Comparison of ENCODE assay signal across 1 cellular context in the genomic region with DNA sequence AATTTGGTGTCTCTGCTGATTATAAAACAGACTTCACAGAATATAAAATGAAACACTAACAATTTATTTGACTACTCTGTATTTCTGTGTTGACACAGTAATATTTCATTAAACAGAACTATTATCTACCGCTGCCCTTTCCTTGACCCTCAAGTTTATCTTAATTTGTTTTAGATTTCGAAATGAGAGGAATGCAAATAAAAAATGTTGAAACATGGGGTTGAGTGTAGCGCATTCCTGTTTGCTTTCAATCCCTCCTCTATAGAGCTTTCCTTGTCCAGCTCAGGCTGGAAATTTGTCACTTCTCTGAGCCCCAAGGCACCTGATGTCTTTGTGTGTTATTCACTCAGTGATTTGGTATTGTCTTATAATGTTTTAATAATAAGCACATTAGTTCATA.
TF ChIP-seq lines count a peak whose summit lies in the region.

No MANE protein-coding gene starts in this region.

TF ChIP-seq in HepG2, 621 proteins besides CTCF, POLR2A, EP300 and RAD21 (continued from another document and continues in another):
- TF ChIP-seq, protein P1, sequence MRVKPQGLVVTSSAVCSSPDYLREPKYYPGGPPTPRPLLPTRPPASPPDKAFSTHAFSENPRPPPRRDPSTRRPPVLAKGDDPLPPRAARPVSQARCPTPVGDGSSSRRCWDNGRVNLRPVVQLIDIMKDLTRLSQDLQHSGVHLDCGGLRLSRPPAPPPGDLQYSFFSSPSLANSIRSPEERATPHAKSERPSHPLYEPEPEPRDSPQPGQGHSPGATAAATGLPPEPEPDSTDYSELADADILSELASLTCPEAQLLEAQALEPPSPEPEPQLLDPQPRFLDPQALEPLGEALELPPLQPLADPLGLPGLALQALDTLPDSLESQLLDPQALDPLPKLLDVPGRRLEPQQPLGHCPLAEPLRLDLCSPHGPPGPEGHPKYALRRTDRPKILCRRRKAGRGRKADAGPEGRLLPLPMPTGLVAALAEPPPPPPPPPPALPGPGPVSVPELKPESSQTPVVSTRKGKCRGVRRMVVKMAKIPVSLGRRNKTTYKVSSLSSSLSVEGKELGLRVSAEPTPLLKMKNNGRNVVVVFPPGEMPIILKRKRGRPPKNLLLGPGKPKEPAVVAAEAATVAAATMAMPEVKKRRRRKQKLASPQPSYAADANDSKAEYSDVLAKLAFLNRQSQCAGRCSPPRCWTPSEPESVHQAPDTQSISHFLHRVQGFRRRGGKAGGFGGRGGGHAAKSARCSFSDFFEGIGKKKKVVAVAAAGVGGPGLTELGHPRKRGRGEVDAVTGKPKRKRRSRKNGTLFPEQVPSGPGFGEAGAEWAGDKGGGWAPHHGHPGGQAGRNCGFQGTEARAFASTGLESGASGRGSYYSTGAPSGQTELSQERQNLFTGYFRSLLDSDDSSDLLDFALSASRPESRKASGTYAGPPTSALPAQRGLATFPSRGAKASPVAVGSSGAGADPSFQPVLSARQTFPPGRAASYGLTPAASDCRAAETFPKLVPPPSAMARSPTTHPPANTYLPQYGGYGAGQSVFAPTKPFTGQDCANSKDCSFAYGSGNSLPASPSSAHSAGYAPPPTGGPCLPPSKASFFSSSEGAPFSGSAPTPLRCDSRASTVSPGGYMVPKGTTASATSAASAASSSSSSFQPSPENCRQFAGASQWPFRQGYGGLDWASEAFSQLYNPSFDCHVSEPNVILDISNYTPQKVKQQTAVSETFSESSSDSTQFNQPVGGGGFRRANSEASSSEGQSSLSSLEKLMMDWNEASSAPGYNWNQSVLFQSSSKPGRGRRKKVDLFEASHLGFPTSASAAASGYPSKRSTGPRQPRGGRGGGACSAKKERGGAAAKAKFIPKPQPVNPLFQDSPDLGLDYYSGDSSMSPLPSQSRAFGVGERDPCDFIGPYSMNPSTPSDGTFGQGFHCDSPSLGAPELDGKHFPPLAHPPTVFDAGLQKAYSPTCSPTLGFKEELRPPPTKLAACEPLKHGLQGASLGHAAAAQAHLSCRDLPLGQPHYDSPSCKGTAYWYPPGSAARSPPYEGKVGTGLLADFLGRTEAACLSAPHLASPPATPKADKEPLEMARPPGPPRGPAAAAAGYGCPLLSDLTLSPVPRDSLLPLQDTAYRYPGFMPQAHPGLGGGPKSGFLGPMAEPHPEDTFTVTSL (CRISPR knock-in tag; IDR thresholded peaks at IDR 0.05; ENCODE audit: borderline replicate concordance): peak; percentile 97
- no peak for TF ChIP-seq MAFF (IDR thresholded peaks at IDR 0.05; ENCODE audit: low read depth, low read length)
- TF ChIP-seq ZNF713 (CRISPR knock-in tag; IDR thresholded peaks at IDR 0.05): no peak
- TF ChIP-seq, protein P2, sequence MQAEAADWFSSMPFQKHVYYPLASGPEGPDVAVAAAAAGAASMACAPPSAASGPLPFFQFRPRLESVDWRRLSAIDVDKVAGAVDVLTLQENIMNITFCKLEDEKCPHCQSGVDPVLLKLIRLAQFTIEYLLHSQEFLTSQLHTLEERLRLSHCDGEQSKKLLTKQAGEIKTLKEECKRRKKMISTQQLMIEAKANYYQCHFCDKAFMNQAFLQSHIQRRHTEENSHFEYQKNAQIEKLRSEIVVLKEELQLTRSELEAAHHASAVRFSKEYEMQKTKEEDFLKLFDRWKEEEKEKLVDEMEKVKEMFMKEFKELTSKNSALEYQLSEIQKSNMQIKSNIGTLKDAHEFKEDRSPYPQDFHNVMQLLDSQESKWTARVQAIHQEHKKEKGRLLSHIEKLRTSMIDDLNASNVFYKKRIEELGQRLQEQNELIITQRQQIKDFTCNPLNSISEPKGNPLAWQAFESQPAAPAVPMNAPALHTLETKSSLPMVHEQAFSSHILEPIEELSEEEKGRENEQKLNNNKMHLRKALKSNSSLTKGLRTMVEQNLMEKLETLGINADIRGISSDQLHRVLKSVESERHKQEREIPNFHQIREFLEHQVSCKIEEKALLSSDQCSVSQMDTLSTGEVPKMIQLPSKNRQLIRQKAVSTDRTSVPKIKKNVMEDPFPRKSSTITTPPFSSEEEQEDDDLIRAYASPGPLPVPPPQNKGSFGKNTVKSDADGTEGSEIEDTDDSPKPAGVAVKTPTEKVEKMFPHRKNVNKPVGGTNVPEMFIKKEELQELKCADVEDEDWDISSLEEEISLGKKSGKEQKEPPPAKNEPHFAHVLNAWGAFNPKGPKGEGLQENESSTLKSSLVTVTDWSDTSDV (CRISPR knock-in tag; IDR thresholded peaks at IDR 0.05): no peak
- TF ChIP-seq HNRNPK (IDR thresholded peaks at IDR 0.05; ENCODE audit: low read depth, low read length, poor library complexity, severe bottlenecking): no peak
- TF ChIP-seq, protein P3, sequence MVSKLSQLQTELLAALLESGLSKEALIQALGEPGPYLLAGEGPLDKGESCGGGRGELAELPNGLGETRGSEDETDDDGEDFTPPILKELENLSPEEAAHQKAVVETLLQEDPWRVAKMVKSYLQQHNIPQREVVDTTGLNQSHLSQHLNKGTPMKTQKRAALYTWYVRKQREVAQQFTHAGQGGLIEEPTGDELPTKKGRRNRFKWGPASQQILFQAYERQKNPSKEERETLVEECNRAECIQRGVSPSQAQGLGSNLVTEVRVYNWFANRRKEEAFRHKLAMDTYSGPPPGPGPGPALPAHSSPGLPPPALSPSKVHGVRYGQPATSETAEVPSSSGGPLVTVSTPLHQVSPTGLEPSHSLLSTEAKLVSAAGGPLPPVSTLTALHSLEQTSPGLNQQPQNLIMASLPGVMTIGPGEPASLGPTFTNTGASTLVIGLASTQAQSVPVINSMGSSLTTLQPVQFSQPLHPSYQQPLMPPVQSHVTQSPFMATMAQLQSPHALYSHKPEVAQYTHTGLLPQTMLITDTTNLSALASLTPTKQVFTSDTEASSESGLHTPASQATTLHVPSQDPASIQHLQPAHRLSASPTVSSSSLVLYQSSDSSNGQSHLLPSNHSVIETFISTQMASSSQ (IDR thresholded peaks at IDR 0.05; ENCODE audit: low read depth): peak; percentile 74
- TF ChIP-seq, protein P3 (CRISPR knock-in tag; IDR thresholded peaks at IDR 0.05; ENCODE audit: borderline replicate concordance): peak; percentile 80; the same call in 1 of the 2 replicates
- TF ChIP-seq RBM39 (IDR thresholded peaks at IDR 0.05; ENCODE audit: low read depth, low read length, poor library complexity, severe bottlenecking): no peak
- no peak for TF ChIP-seq GZF1 (CRISPR knock-in tag; IDR thresholded peaks at IDR 0.05)
- no peak for TF ChIP-seq ELF1 (CRISPR knock-in tag; IDR thresholded peaks at IDR 0.05)
- TF ChIP-seq GPN1 (CRISPR knock-in tag; IDR thresholded peaks at IDR 0.05; ENCODE audit: borderline replicate concordance): no peak
- TF ChIP-seq, protein P4, sequence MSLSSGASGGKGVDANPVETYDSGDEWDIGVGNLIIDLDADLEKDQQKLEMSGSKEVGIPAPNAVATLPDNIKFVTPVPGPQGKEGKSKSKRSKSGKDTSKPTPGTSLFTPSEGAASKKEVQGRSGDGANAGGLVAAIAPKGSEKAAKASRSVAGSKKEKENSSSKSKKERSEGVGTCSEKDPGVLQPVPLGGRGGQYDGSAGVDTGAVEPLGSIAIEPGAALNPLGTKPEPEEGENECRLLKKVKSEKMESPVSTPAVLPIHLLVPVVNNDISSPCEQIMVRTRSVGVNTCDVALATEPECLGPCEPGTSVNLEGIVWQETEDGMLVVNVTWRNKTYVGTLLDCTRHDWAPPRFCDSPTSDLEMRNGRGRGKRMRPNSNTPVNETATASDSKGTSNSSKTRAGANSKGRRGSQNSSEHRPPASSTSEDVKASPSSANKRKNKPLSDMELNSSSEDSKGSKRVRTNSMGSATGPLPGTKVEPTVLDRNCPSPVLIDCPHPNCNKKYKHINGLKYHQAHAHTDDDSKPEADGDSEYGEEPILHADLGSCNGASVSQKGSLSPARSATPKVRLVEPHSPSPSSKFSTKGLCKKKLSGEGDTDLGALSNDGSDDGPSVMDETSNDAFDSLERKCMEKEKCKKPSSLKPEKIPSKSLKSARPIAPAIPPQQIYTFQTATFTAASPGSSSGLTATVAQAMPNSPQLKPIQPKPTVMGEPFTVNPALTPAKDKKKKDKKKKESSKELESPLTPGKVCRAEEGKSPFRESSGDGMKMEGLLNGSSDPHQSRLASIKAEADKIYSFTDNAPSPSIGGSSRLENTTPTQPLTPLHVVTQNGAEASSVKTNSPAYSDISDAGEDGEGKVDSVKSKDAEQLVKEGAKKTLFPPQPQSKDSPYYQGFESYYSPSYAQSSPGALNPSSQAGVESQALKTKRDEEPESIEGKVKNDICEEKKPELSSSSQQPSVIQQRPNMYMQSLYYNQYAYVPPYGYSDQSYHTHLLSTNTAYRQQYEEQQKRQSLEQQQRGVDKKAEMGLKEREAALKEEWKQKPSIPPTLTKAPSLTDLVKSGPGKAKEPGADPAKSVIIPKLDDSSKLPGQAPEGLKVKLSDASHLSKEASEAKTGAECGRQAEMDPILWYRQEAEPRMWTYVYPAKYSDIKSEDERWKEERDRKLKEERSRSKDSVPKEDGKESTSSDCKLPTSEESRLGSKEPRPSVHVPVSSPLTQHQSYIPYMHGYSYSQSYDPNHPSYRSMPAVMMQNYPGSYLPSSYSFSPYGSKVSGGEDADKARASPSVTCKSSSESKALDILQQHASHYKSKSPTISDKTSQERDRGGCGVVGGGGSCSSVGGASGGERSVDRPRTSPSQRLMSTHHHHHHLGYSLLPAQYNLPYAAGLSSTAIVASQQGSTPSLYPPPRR (CRISPR knock-in tag; IDR thresholded peaks at IDR 0.05; ENCODE audit: borderline replicate concordance): peak; percentile 99
- TF ChIP-seq, protein P5, sequence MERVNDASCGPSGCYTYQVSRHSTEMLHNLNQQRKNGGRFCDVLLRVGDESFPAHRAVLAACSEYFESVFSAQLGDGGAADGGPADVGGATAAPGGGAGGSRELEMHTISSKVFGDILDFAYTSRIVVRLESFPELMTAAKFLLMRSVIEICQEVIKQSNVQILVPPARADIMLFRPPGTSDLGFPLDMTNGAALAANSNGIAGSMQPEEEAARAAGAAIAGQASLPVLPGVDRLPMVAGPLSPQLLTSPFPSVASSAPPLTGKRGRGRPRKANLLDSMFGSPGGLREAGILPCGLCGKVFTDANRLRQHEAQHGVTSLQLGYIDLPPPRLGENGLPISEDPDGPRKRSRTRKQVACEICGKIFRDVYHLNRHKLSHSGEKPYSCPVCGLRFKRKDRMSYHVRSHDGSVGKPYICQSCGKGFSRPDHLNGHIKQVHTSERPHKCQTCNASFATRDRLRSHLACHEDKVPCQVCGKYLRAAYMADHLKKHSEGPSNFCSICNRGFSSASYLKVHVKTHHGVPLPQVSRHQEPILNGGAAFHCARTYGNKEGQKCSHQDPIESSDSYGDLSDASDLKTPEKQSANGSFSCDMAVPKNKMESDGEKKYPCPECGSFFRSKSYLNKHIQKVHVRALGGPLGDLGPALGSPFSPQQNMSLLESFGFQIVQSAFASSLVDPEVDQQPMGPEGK (CRISPR knock-in tag; IDR thresholded peaks at IDR 0.05): peak; percentile 59
- TF ChIP-seq ZSCAN21 (CRISPR knock-in tag; IDR thresholded peaks at IDR 0.05; ENCODE audit: borderline replicate concordance): no peak
- TF ChIP-seq, protein P6, sequence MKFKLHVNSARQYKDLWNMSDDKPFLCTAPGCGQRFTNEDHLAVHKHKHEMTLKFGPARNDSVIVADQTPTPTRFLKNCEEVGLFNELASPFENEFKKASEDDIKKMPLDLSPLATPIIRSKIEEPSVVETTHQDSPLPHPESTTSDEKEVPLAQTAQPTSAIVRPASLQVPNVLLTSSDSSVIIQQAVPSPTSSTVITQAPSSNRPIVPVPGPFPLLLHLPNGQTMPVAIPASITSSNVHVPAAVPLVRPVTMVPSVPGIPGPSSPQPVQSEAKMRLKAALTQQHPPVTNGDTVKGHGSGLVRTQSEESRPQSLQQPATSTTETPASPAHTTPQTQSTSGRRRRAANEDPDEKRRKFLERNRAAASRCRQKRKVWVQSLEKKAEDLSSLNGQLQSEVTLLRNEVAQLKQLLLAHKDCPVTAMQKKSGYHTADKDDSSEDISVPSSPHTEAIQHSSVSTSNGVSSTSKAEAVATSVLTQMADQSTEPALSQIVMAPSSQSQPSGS (CRISPR knock-in tag; IDR thresholded peaks at IDR 0.05): peak; percentile 85
- no peak for TF ChIP-seq ZBTB7A (CRISPR knock-in tag; IDR thresholded peaks at IDR 0.05)
- TF ChIP-seq, protein P7, sequence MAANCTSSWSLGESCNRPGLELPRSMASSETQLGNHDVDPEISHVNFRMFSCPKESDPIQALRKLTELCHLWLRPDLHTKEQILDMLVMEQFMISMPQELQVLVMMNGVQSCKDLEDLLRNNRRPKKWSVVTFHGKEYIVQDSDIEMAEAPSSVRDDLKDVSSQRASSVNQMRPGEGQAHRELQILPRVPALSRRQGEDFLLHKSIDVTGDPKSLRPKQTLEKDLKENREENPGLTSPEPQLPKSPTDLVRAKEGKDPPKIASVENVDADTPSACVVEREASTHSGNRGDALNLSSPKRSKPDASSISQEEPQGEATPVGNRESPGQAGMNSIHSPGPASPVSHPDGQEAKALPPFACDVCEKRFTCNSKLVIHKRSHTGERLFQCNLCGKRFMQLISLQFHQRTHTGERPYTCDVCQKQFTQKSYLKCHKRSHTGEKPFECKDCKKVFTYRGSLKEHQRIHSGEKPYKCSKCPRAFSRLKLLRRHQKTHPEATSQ (CRISPR knock-in tag; IDR thresholded peaks at IDR 0.05; ENCODE audit: borderline replicate concordance): peak; percentile 81; the same call in 1 of the 2 replicates
- TF ChIP-seq, protein P8, sequence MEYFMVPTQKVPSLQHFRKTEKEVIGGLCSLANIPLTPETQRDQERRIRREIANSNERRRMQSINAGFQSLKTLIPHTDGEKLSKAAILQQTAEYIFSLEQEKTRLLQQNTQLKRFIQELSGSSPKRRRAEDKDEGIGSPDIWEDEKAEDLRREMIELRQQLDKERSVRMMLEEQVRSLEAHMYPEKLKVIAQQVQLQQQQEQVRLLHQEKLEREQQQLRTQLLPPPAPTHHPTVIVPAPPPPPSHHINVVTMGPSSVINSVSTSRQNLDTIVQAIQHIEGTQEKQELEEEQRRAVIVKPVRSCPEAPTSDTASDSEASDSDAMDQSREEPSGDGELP (IDR thresholded peaks at IDR 0.05; ENCODE audit: borderline replicate concordance, low read depth): no peak
